4 cellular contexts compared by ENCODE assay signal in the genomic region with DNA sequence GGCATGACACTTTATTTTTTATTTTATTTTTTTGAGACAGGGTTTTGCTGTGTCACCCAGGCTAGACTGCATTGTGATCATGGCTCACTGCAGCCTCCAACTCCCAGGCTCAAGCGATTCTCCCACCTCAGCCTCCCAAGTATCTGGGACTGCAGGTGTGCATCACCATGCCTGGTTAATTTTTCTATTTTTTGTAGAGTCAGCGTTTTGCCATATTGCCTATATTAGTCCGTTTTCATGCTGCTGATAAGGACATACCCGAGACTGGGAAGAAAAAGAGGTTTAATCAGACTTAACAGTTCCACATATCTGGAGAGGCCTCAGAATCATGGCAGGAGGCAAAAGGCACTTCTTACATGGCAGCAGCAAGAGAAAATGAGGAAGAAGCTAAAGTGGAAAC.
TF ChIP-seq lines count a peak whose summit lies in the region.

No MANE protein-coding gene starts in this region.

TF ChIP-seq in A549, 52 proteins besides CTCF, POLR2A, EP300 and RAD21:
- peak; percentile 86 for TF ChIP-seq MAFK (IDR thresholded peaks at IDR 0.05; ENCODE audit: partially characterized antibody)

TF ChIP-seq in K562, 482 proteins besides CTCF, POLR2A, EP300 and RAD21:
- TF ChIP-seq MAFG (tag; conservative IDR thresholded peaks at IDR 0.05) (peak; percentile 71), MAFF (IDR thresholded peaks at IDR 0.05; ENCODE audit: low read length) (peak; percentile 77), MAFK (IDR thresholded peaks at IDR 0.05; ENCODE audit: low read length) (peak; percentile 63), ZNF316 (IDR thresholded peaks at IDR 0.05) (peak; percentile 87), C11orf30 (IDR thresholded peaks at IDR 0.05; ENCODE audit: low read depth) (peak; percentile 70)

TF ChIP-seq in H1, 55 proteins besides CTCF, POLR2A, EP300 and RAD21:
- TF ChIP-seq MAFK (IDR thresholded peaks at IDR 0.05; ENCODE audit: low read depth, low read length): peak; percentile 54; the same call in 1 of the 2 replicates

TF ChIP-seq in HepG2, 621 proteins besides CTCF, POLR2A, EP300 and RAD21:
- TF ChIP-seq MAFF (IDR thresholded peaks at IDR 0.05; ENCODE audit: low read depth, low read length) (peak; percentile 83), MAFK (conservative IDR thresholded peaks at IDR 0.05 in 1 of 2, IDR thresholded peaks at IDR 0.05 in 1 of 2; ENCODE audit: low read length in 2 of 2) (peak; percentile 79 to 87)
